Comparison of ENCODE assay signal across 15 cellular contexts in the genomic region with DNA sequence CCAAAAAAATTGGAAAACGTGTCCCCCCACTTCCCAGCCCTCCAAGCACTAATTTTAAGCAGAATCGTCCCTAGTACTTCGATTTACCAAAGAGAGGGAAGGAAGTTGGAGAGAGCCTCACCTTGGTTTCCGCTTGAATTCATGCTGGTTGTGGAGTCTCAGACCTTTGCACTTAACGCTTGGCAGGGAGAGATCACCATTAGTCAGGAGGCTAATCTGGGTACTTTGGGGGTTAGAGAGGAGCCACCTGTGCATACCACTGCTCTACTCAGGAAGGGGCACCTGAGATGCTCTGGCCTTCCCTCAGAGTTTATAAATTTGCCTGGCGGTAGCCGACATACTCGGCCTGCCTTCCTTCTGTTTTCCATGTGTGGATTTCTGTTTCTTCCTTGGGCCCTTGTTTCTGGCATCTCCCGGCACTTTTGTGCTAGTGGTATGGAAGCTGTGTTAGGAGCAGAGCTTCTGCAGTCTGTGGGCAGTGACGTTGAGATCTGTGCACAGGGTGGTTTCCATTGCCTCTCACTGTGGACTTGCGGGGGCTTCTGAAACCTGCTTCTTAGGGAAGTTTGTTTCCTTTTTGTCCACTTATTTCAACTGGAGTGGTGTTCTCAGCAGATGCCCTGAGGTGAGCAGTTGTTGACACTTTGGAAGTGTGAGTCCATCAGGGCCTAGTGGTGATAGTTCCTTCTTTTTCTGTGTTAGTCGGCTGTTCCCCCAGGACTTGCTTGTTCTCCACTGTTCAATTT.
DNase-seq lines count a peak whose midpoint lies in the region; ATAC-seq and TF ChIP-seq lines count a peak whose summit lies in the region.
"Had no signal": no experiment of that assay in that cellular context is flagged by ENCODE, and none has a peak within 500 bp of the region (broad histone marks: within the 10 kb centered on the region; RNA-seq: fewer than 3 reads in every experiment).

No MANE protein-coding gene starts in this region.

- no peak overlapping the region for H3K4me3 ChIP-seq in psoas muscle
- H3K4me3 ChIP-seq: A549, GM23248, thyroid gland had no signal

- peak overlapping the region; percentile 45 for H3K27ac Mint-ChIP-seq in activated T-cell treated with anti-CD3 and anti-CD28 coated beads, Interleukin-2, amount 50 U/mL, for 24 hours

- no peaks in the 10 kb centered on the region for H3K9me3 ChIP-seq in psoas muscle
- H3K9me3 ChIP-seq: A549, thyroid gland had no signal

- intact Hi-C loops in psoas muscle (cut with DNase I), result loop anchor here in 1 of 2 donors (10.0 kb wide), 1 partner anchor 136 kb away; no protein-coding TSS in a partner anchor

- ATAC-seq in GM21619 (IDR thresholded peaks at IDR 0.05; ENCODE audit: unreplicated experiment) (peak; percentile 37), HG03571 (IDR thresholded peaks at IDR 0.05; ENCODE audit: unreplicated experiment) (peak; percentile 63), psoas muscle (no peak)
- ATAC-seq: A549 had no signal

- H3K27ac ChIP-seq in psoas muscle, result peak overlapping the region; percentile 92
- H3K27ac ChIP-seq: A549, GM23248, thyroid gland, WERI-Rb-1 had no signal

- no peaks in the 10 kb centered on the region for H3K9me3 Mint-ChIP-seq in activated T-cell treated with anti-CD3 and anti-CD28 coated beads, Interleukin-2, amount 50 U/mL, for 24 hours
- H3K9me3 Mint-ChIP-seq: endodermal cell had no signal

- peaks cover 62% of the 10 kb centered on the region for H3K4me1 ChIP-seq in psoas muscle

- H3K4me3 Mint-ChIP-seq in activated T-cell treated with anti-CD3 and anti-CD28 coated beads, Interleukin-2, amount 50 U/mL, for 24 hours, result no peak overlapping the region
- H3K4me3 Mint-ChIP-seq: endodermal cell had no signal

- no peak for DNase-seq in activated T-cell treated with anti-CD3 and anti-CD28 coated beads, Interleukin-2, amount 50 U/mL, for 24 hours
- no peak for DNase-seq in activated T-cell treated with anti-CD3 and anti-CD28 coated beads, Interleukin-2, amount 50 U/mL, for 48 hours
- DNase-seq in psoas muscle, result no peak
- DNase-seq in NCI-H1048 (lab: John Stamatoyannopoulos, UW), result no peak
- no peak for DNase-seq in RKO (ENCODE audit: low spot score)
- no peak for DNase-seq in stimulated activated CD4-positive, alpha-beta T cell treated with anti-CD3 and anti-CD28 coated beads, Interleukin-1b, Interleukin-23, amount 100 ng/mL, for 48 hours
- DNase-seq: endodermal cell; GDM1; GM23248; stimulated activated CD4-positive, alpha-beta T cell treated with anti-CD3 and anti-CD28 coated beads, Interleukin-2, amount 100 ng/mL, for 48 hours; thyroid gland; WERI-Rb-1 had no signal

- no peaks in the 10 kb centered on the region for H3K27me3 ChIP-seq in psoas muscle (ENCODE audit: insufficient read depth in 3 of 3, low read length in 2 of 3)
- H3K27me3 ChIP-seq: thyroid gland had no signal

- H3K4me1 Mint-ChIP-seq in activated T-cell treated with anti-CD3 and anti-CD28 coated beads, Interleukin-2, amount 50 U/mL, for 24 hours (ENCODE audit: low read depth), result peaks cover 82% of the 10 kb centered on the region

- no peak for TF ChIP-seq CTCF in psoas muscle (IDR thresholded peaks at IDR 0.05)

- 71 to 89% (median 80%) methylated on average over 12 of the region's 12 CpGs for WGBS in psoas muscle, 3 donors

- H3K36me3 Mint-ChIP-seq in activated T-cell treated with anti-CD3 and anti-CD28 coated beads, Interleukin-2, amount 50 U/mL, for 24 hours (ENCODE audit: low read depth), result peaks cover 76% of the 10 kb centered on the region

- H3K36me3 ChIP-seq in psoas muscle (ENCODE audit: insufficient read depth in 1 of 2, low read depth in 1 of 2), result no peaks in the 10 kb centered on the region
- H3K36me3 ChIP-seq: thyroid gland, WERI-Rb-1 had no signal

- H3K27me3 Mint-ChIP-seq in activated T-cell treated with anti-CD3 and anti-CD28 coated beads, Interleukin-2, amount 50 U/mL, for 24 hours, result no peaks in the 10 kb centered on the region

Comparison
In these comparisons a context has a peak if more than half of its experiments do, and no peak if none do; other contexts are left out.
1. ATAC-seq: peak in GM21619 (single experiment) and HG03571 (single experiment); none in psoas muscle (0 of 4).